ENCODE assay signal across 1 cellular context in genomic region chr10:75234683-75235374, GRCh38.
TF ChIP-seq lines count a peak whose summit lies in the region.

No MANE protein-coding gene starts in this region.

TF ChIP-seq in HEK293, 187 proteins besides CTCF, POLR2A, EP300 and RAD21 (continued from another document):
- TF ChIP-seq KLF1 (tag by site-specific recombination; IDR thresholded peaks at IDR 0.05) (0 out of 2 replicates have a peak, but pooled peaks have one; percentile 6), ZNF843 (tag by site-specific recombination; IDR thresholded peaks at IDR 0.05) (peak; percentile 33; the same call in 1 of the 2 replicates), ZNF10 (tag by site-specific recombination; IDR thresholded peaks at IDR 0.05) (0 out of 2 replicates have a peak, but pooled peaks have one; percentile 33), BCL11B (tag by site-specific recombination; IDR thresholded peaks at IDR 0.05; ENCODE audit: low read depth) (peak; percentile 87), ZNF76 (tag by site-specific recombination; IDR thresholded peaks at IDR 0.05; ENCODE audit: borderline replicate concordance, low read depth) (0 out of 2 replicates have a peak, but pooled peaks have one; percentile 11), ZBTB49 (tag by site-specific recombination; IDR thresholded peaks at IDR 0.05; ENCODE audit: low read depth) (no peak), SP7 (tag by site-specific recombination; IDR thresholded peaks at IDR 0.05) (peak; percentile 11; the same call in 1 of the 2 replicates), ZNF692 (tag by site-specific recombination; IDR thresholded peaks at IDR 0.05) (peak; percentile 10; the same call in 1 of the 2 replicates), ZNF561 (tag by site-specific recombination; IDR thresholded peaks at IDR 0.05; ENCODE audit: borderline replicate concordance) (0 out of 2 replicates have a peak, but pooled peaks have one; percentile 52), ZBTB8A (tag by site-specific recombination; IDR thresholded peaks at IDR 0.05) (peak; percentile 87), ZNF571 (tag by site-specific recombination; IDR thresholded peaks at IDR 0.05) (no peak), ZBTB11 (tag by site-specific recombination; conservative IDR thresholded peaks at IDR 0.05; ENCODE audit: low read depth) (0 out of 2 replicates have a peak, but pooled peaks have one; percentile 13), ZNF585B (tag by site-specific recombination; IDR thresholded peaks at IDR 0.05) (no peak), ZBTB17 (tag by site-specific recombination; IDR thresholded peaks at IDR 0.05) (peak; percentile 91), BCL11A (tag by site-specific recombination; IDR thresholded peaks at IDR 0.05; ENCODE audit: low read depth) (peak; percentile 44; the same call in 1 of the 2 replicates), GLIS2 (tag by site-specific recombination; IDR thresholded peaks at IDR 0.05) (no peak)
